Comparison of ENCODE assay signal across 11 cellular contexts in the genomic region with DNA sequence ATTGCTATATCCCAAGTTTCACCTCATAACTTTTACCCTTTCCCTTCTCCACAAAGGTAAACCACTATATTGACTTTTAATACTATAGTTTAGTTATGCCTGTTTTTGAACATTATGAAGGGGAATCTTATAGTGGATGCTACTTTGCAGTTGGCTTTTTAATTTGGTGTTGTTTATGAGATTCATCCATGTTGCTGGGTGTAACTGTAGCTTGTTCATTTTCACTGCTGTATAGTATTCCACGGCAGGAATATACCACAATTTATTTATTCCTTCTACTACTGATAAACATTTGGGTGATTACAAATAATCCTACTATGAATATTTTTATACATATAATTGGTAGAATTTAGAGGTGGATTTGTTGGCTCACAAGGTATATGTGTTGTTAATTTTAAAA.
"Had no signal": no experiment of that assay in that cellular context is flagged by ENCODE, and none has a peak within 500 bp of the region (broad histone marks: within the 10 kb centered on the region; RNA-seq: fewer than 3 reads in every experiment).

No MANE protein-coding gene starts in this region.

- H3K36me3 ChIP-seq: HAP-1 had no signal

- H3K4me1 ChIP-seq: HAP-1 had no signal

- H3K9ac ChIP-seq: GM23248 had no signal

- H3K9me3 ChIP-seq: HAP-1 had no signal

- H3K27ac ChIP-seq: GM23248 had no signal

- DNase-seq: GM23248, GOT3, H7, H9, HCEC 1CT, HFFc6 had no signal

- H2AFZ ChIP-seq: GM23248, GM23338 had no signal

- H3K4me3 ChIP-seq: GM23248, GM23338, HAP-1 had no signal

- ATAC-seq: GM23338, HCT116 had no signal

- H3K4me2 ChIP-seq: GM23338 had no signal

- FAIRE-seq: H1, H54 had no signal
